ENCODE assay signal across 21 cellular contexts in genomic region chr6:40409716-40410397, GRCh38.
DNase-seq lines count a peak whose midpoint lies in the region; ATAC-seq, FAIRE-seq and TF ChIP-seq lines count a peak whose summit lies in the region.
"Had no signal": no experiment of that assay in that cellular context is flagged by ENCODE, and none has a peak within 500 bp of the region (broad histone marks: within the 10 kb centered on the region; RNA-seq: fewer than 3 reads in every experiment).

No MANE protein-coding gene starts in this region.

- peaks cover 2% of the 10 kb centered on the region for H3K36me3 Mint-ChIP-seq in astrocyte (ENCODE audit: low read depth, unreplicated experiment)
- H3K36me3 Mint-ChIP-seq in glutamatergic neuron (ENCODE audit: unreplicated experiment) = no peaks in the 10 kb centered on the region
- H3K36me3 Mint-ChIP-seq in stimulated activated effector memory CD8-positive, alpha-beta T cell treated with anti-CD3 and anti-CD28 coated beads, Interleukin-12 subunit alpha, Interleukin-12 subunit beta, amount 100 ng/mL, for 72 hours = no peaks in the 10 kb centered on the region
- no peaks in the 10 kb centered on the region for H3K36me3 Mint-ChIP-seq in activated naive CD4-positive, alpha-beta T cell treated with anti-CD3 and anti-CD28 coated beads, Interleukin-2, amount 50 U/mL, for 72 hours
- H3K36me3 Mint-ChIP-seq: naive thymus-derived CD8-positive, alpha-beta T cell had no signal

- peak overlapping the region; percentile 41 for H3K4me2 ChIP-seq in astrocyte (ENCODE audit: low read length)
- H3K4me2 ChIP-seq in GM23248 (ENCODE audit: unreplicated experiment) = no peak overlapping the region

- no peaks in the 10 kb centered on the region for H3K9me3 ChIP-seq in astrocyte (ENCODE audit: insufficient read depth, low read depth, low read length)
- H3K9me3 ChIP-seq in GM23248 (ENCODE audit: low read depth) = no peaks in the 10 kb centered on the region
- H3K9me3 ChIP-seq: HAP-1, heart right ventricle had no signal

- H3F3A ChIP-seq in GM23248 (ENCODE audit: insufficient read depth) = no peaks in the 10 kb centered on the region

- no peaks in the 10 kb centered on the region for H3K9me2 ChIP-seq in GM23248 (ENCODE audit: insufficient read depth)

- ATAC-seq in stimulated activated effector memory CD8-positive, alpha-beta T cell treated with anti-CD3 and anti-CD28 coated beads, Interleukin-12 subunit alpha, Interleukin-12 subunit beta, amount 100 ng/mL, for 72 hours = no peak
- ATAC-seq in activated naive CD4-positive, alpha-beta T cell treated with anti-CD3 and anti-CD28 coated beads, Interleukin-2, amount 50 U/mL, for 72 hours = no peak
- ATAC-seq: heart right ventricle; naive thymus-derived CD8-positive, alpha-beta T cell had no signal

- H3K4me1 ChIP-seq in astrocyte (ENCODE audit: insufficient read depth, low read length) = peaks cover 7% of the 10 kb centered on the region
- H3K4me1 ChIP-seq in GM23248 (ENCODE audit: insufficient read depth) = no peaks in the 10 kb centered on the region
- H3K4me1 ChIP-seq: HAP-1 had no signal

- in situ Hi-C loops in GM23248 (cut with MboI) = no loop called here

- H3K27me3 ChIP-seq in astrocyte (ENCODE audit: insufficient read depth, low read length) (no peaks in the 10 kb centered on the region), GM23248 (replicated peaks; ENCODE audit: insufficient read depth) (no peaks in the 10 kb centered on the region)

- H3K27me3 Mint-ChIP-seq in astrocyte (ENCODE audit: low read depth, unreplicated experiment) (peaks cover 10% of the 10 kb centered on the region), glutamatergic neuron (ENCODE audit: unreplicated experiment) (peaks cover 9% of the 10 kb centered on the region)
- H3K27me3 Mint-ChIP-seq: naive thymus-derived CD8-positive, alpha-beta T cell had no signal

- H3K4me3 ChIP-seq in astrocyte (ENCODE audit: insufficient read depth, low read depth, low read length) (no peak overlapping the region), GM23248 (no peak overlapping the region)
- H3K4me3 ChIP-seq: HAP-1, heart right ventricle had no signal

- H3K79me2 ChIP-seq in astrocyte (ENCODE audit: insufficient read depth, low read length) (no peaks in the 10 kb centered on the region), GM23248 (ENCODE audit: insufficient read depth) (no peaks in the 10 kb centered on the region)

- H3K4me3 Mint-ChIP-seq in astrocyte (ENCODE audit: unreplicated experiment) (no peak overlapping the region), glutamatergic neuron (ENCODE audit: unreplicated experiment) (peak overlapping the region; percentile 20)
- H3K4me3 Mint-ChIP-seq in stimulated activated effector memory CD8-positive, alpha-beta T cell treated with anti-CD3 and anti-CD28 coated beads, Interleukin-12 subunit alpha, Interleukin-12 subunit beta, amount 100 ng/mL, for 72 hours = no peak overlapping the region
- H3K4me3 Mint-ChIP-seq: activated CD4-positive, alpha-beta T cell treated with anti-CD3 and anti-CD28 coated beads, Interleukin-2, amount 10 ng/mL, durations not matched to agents 24 days and 14 days; effector memory CD8-positive, alpha-beta T cell; naive thymus-derived CD8-positive, alpha-beta T cell had no signal

- H3K9me3 Mint-ChIP-seq in astrocyte (ENCODE audit: unreplicated experiment) = no peaks in the 10 kb centered on the region
- H3K9me3 Mint-ChIP-seq in glutamatergic neuron (ENCODE audit: unreplicated experiment) = no peaks in the 10 kb centered on the region
- H3K9me3 Mint-ChIP-seq in stimulated activated effector memory CD8-positive, alpha-beta T cell treated with anti-CD3 and anti-CD28 coated beads, Interleukin-12 subunit alpha, Interleukin-12 subunit beta, amount 100 ng/mL, for 72 hours = no peaks in the 10 kb centered on the region
- H3K9me3 Mint-ChIP-seq in activated naive CD4-positive, alpha-beta T cell treated with anti-CD3 and anti-CD28 coated beads, Interleukin-2, amount 50 U/mL, for 72 hours = no peaks in the 10 kb centered on the region
- H3K9me3 Mint-ChIP-seq: activated CD4-positive, alpha-beta T cell treated with anti-CD3 and anti-CD28 coated beads, Interleukin-2, amount 10 ng/mL, durations not matched to agents 24 days and 14 days; activated T-helper 2 cell treated with anti-CD3 and anti-CD28 coated beads, Interferon-gamma antibody, Interleukin-2, Interleukin-4, amounts not matched to agents 10 μg/mL and 5 μg/mL and 100 μg/mL, durations not matched to agents 14 hours and 24 hours and 36 hours; effector memory CD8-positive, alpha-beta T cell; naive thymus-derived CD8-positive, alpha-beta T cell had no signal

- H3K27ac ChIP-seq in astrocyte (ENCODE audit: low read depth, low read length) = no peak overlapping the region
- no peak overlapping the region for H3K27ac ChIP-seq in GM23248
- H3K27ac ChIP-seq: heart right ventricle had no signal

- TF ChIP-seq CTCF in astrocyte (IDR thresholded peaks at IDR 0.05; ENCODE audit: insufficient read depth, low read depth, low read length) (no peak), glutamatergic neuron (IDR thresholded peaks at IDR 0.05; ENCODE audit: partially characterized antibody, unreplicated experiment) (no peak)

- H3K36me3 ChIP-seq in astrocyte (ENCODE audit: insufficient read depth, low read length) (no peaks in the 10 kb centered on the region), GM23248 (ENCODE audit: low read depth) (no peaks in the 10 kb centered on the region)
- H3K36me3 ChIP-seq: HAP-1, heart right ventricle had no signal

- no peak overlapping the region for H3K9ac ChIP-seq in astrocyte (ENCODE audit: low read length)
- H3K9ac ChIP-seq in GM23248 = no peak overlapping the region

- 40 to 47% methylated on average over 9 of the region's 9 CpGs for WGBS in GM23248 (ENCODE audit: low coverage in 1 of 2, low lambda C conversion rate in 2 of 2, missing lambda C conversion rate in 2 of 2), 2 experiments

- peak overlapping the region; percentile 47 for H3K27ac Mint-ChIP-seq in astrocyte (ENCODE audit: unreplicated experiment)
- H3K27ac Mint-ChIP-seq in glutamatergic neuron (ENCODE audit: unreplicated experiment) = no peak overlapping the region
- H3K27ac Mint-ChIP-seq in stimulated activated effector memory CD8-positive, alpha-beta T cell treated with anti-CD3 and anti-CD28 coated beads, Interleukin-12 subunit alpha, Interleukin-12 subunit beta, amount 100 ng/mL, for 72 hours = no peak overlapping the region
- no peak overlapping the region for H3K27ac Mint-ChIP-seq in activated naive CD4-positive, alpha-beta T cell treated with anti-CD3 and anti-CD28 coated beads, Interleukin-2, amount 50 U/mL, for 72 hours
- H3K27ac Mint-ChIP-seq: activated CD4-positive, alpha-beta T cell treated with anti-CD3 and anti-CD28 coated beads, Interleukin-2, amount 10 ng/mL, durations not matched to agents 24 days and 14 days; activated T-helper 2 cell treated with anti-CD3 and anti-CD28 coated beads, Interferon-gamma antibody, Interleukin-2, Interleukin-4, amounts not matched to agents 10 μg/mL and 5 μg/mL and 100 μg/mL, durations not matched to agents 14 hours and 24 hours and 36 hours; naive thymus-derived CD8-positive, alpha-beta T cell had no signal

- H4K20me1 ChIP-seq in astrocyte (ENCODE audit: insufficient read depth, low read length) = no peaks in the 10 kb centered on the region
- no peaks in the 10 kb centered on the region for H4K20me1 ChIP-seq in GM23248 (ENCODE audit: insufficient read depth)

- H2AFZ ChIP-seq in astrocyte (ENCODE audit: low read depth, low read length) (peak overlapping the region; percentile 34), GM23248 (no peak overlapping the region)

- H3K4me1 Mint-ChIP-seq in astrocyte (ENCODE audit: low read depth, unreplicated experiment) (peaks cover 30% of the 10 kb centered on the region), glutamatergic neuron (ENCODE audit: low read depth, unreplicated experiment) (peaks cover 30% of the 10 kb centered on the region)
- peaks cover 5% of the 10 kb centered on the region for H3K4me1 Mint-ChIP-seq in stimulated activated effector memory CD8-positive, alpha-beta T cell treated with anti-CD3 and anti-CD28 coated beads, Interleukin-12 subunit alpha, Interleukin-12 subunit beta, amount 100 ng/mL, for 72 hours

- no peak for FAIRE-seq in astrocyte (lab: Jason Lieb, UNC)
- FAIRE-seq: A204.1 had no signal

- DNase-seq in NCI-H146 (lab: John Stamatoyannopoulos, UW) = peak; percentile 20
- no peak for DNase-seq in NCI-H146 treated with DMSO at 0.1 percent for 48 hours (lab: John Stamatoyannopoulos, UW; ENCODE audit: unreplicated experiment)
- DNase-seq in astrocyte (ENCODE audit: low read depth) = no peak
- no peak for DNase-seq in glutamatergic neuron
- DNase-seq in smooth muscle cell of the brain vasculature (ENCODE audit: low read depth, low spot score) = peak; percentile 15
- DNase-seq in stimulated activated effector memory CD8-positive, alpha-beta T cell treated with anti-CD3 and anti-CD28 coated beads, Interleukin-12 subunit alpha, Interleukin-12 subunit beta, amount 100 ng/mL, for 72 hours (ENCODE audit: low spot score in 2 of 2) = no peak
- DNase-seq in activated naive CD4-positive, alpha-beta T cell treated with anti-CD3 and anti-CD28 coated beads, Interleukin-2, amount 50 U/mL, for 72 hours (ENCODE audit: low spot score in 2 of 2) = no peak
- DNase-seq in GM23248 = no peak
- DNase-seq: activated CD4-positive, alpha-beta T cell treated with anti-CD3 and anti-CD28 coated beads, Interleukin-2, amount 10 ng/mL, durations not matched to agents 24 days and 14 days; C1 segment of cervical spinal cord; central memory CD4-positive, alpha-beta T cell; DMS153; heart right ventricle; IMR-90; naive thymus-derived CD8-positive, alpha-beta T cell; stimulated activated CD4-positive, alpha-beta T cell treated with anti-CD3 and anti-CD28 coated beads, Interleukin-4, amount 100 ng/mL, for 1 hour; SW 1271 had no signal

Comparison
In these comparisons a context has a peak if more than half of its experiments do, and no peak if none do; other contexts are left out.
1. DNase-seq: peak in NCI-H146 (single experiment) and smooth muscle cell of the brain vasculature (single experiment); none in NCI-H146 treated with DMSO at 0.1 percent for 48 hours (single experiment), astrocyte (single experiment), glutamatergic neuron (single experiment), stimulated activated effector memory CD8-positive, alpha-beta T cell treated with anti-CD3 and anti-CD28 coated beads, Interleukin-12 subunit alpha, Interleukin-12 subunit beta, amount 100 ng/mL, for 72 hours (0 of 2), activated naive CD4-positive, alpha-beta T cell treated with anti-CD3 and anti-CD28 coated beads, Interleukin-2, amount 50 U/mL, for 72 hours (0 of 2) and GM23248 (single experiment).